8 cellular contexts compared by ENCODE assay signal in the genomic region with DNA sequence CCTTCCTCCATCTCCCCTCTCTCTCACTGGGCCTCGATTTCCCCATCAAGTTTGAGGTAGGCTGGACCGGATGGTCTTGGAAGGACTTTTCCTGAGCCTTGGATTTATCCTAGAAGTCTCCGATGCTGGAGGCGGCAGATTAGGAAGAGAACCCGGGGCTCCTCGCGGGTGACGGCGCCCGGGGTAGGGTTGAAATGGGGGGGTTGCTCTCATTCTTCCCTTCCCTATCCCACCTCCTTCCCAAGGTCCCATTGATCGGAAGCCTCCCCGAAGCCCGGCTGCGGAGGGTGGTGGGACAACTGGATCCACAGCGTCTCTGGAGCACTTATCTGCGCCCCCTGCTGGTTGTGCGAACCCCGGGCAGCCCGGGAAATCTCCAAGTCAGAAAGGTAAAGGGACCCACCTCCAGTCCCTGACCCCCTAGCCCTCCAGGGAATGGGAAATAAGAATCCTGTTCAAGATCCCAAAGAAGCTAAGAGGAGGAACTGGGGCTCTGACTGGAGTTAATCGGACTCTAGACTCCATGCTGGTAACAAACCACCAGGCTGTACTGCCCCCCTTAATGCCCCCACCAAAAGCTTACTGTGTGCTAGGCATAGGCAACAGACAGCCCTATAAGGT. TPM values are rescaled to one million over a fixed set of nuclear protein-coding genes. Genes with fewer than 3 reads are reported as not detected.
DNase-seq lines count a peak whose midpoint lies in the region; ATAC-seq and TF ChIP-seq lines count a peak whose summit lies in the region.

No MANE protein-coding gene starts in this region.

- POLR2A ChIA-PET in WTC11 (lab: Charles Lee), result interaction anchor here (0.8 to 3.3 kb wide), 9 partner anchors 12 to 78 kb away, joined by 3 to 39 read pairs (median 12); a partner anchor contains a TSS

- DNase-seq in NCI-H1417 (lab: John Stamatoyannopoulos, UW) (peak; percentile 64 to 74 (median 67)), NCI-H1417 treated with DMSO at 0.1 percent for 48 hours (lab: John Stamatoyannopoulos, UW) (no peak), NCI-H2029 treated with DMSO at 0.1 percent for 48 hours (lab: John Stamatoyannopoulos, UW) (peak; percentile 11), WTC11 (ENCODE audit: low spot score) (peak; percentile 90), cerebellum (ENCODE audit: low spot score) (peak; percentile 63), kidney tubule cell (ENCODE audit: low spot score) (peak; percentile 74)
- DNase-seq in stimulated activated CD4-positive, alpha-beta T cell treated with anti-CD3 and anti-CD28 coated beads, Interleukin-15, amount 100 ng/mL, for 48 hours (ENCODE audit: low read depth in 2 of 2), result peak; percentile 66 to 75

- CTCF ChIA-PET in WTC11 (lab: Charles Lee), result interaction anchor here (0.6 to 5.4 kb wide), 38 partner anchors 8 to 654 kb away, joined by 3 to 86 read pairs (median 6); a partner anchor contains a TSS

- peaks cover 3% of the 10 kb centered on the region; the same call in 1 of the 2 replicates for H3K27me3 Mint-ChIP-seq in WTC11 (ENCODE audit: low read depth)

- ATAC-seq in WTC11 (no peak), HG03442 (IDR thresholded peaks at IDR 0.05; ENCODE audit: unreplicated experiment) (no peak)

- peaks cover 6% of the 10 kb centered on the region; the same call in 1 of the 2 replicates for H3K4me1 Mint-ChIP-seq in WTC11

- peak overlapping the region; percentile 91 for H3K27ac Mint-ChIP-seq in WTC11

- peaks cover 40% of the 10 kb centered on the region for H3K36me3 Mint-ChIP-seq in WTC11

- no peaks in the 10 kb centered on the region for H3K9me3 Mint-ChIP-seq in WTC11

- TF ChIP-seq CTCF in WTC11 (IDR thresholded peaks at IDR 0.05), result peak; percentile 88

- peak overlapping the region; percentile 96 for H3K4me3 Mint-ChIP-seq in WTC11

TF ChIP-seq in WTC11, 78 proteins besides CTCF, POLR2A, EP300 and RAD21:
- no peak for TF ChIP-seq FOXK1 (CRISPR knock-in tag; IDR thresholded peaks at IDR 0.05)
- TF ChIP-seq, protein P1, sequence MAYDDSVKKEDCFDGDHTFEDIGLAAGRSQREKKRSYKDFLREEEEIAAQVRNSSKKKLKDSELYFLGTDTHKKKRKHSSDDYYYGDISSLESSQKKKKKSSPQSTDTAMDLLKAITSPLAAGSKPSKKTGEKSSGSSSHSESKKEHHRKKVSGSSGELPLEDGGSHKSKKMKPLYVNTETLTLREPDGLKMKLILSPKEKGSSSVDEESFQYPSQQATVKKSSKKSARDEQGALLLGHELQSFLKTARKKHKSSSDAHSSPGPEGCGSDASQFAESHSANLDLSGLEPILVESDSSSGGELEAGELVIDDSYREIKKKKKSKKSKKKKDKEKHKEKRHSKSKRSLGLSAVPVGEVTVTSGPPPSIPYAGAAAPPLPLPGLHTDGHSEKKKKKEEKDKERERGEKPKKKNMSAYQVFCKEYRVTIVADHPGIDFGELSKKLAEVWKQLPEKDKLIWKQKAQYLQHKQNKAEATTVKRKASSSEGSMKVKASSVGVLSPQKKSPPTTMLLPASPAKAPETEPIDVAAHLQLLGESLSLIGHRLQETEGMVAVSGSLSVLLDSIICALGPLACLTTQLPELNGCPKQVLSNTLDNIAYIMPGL (CRISPR knock-in tag; IDR thresholded peaks at IDR 0.05), result peak; percentile 20; the same call in 1 of the 2 replicates
- TF ChIP-seq, protein P2, sequence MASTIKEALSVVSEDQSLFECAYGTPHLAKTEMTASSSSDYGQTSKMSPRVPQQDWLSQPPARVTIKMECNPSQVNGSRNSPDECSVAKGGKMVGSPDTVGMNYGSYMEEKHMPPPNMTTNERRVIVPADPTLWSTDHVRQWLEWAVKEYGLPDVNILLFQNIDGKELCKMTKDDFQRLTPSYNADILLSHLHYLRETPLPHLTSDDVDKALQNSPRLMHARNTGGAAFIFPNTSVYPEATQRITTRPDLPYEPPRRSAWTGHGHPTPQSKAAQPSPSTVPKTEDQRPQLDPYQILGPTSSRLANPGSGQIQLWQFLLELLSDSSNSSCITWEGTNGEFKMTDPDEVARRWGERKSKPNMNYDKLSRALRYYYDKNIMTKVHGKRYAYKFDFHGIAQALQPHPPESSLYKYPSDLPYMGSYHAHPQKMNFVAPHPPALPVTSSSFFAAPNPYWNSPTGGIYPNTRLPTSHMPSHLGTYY (CRISPR knock-in tag; IDR thresholded peaks at IDR 0.05), result no peak

RNA-seq across cellular contexts. Expression of a gene that starts 0.8 kb away (rescaled TPM):
- total RNA-seq in WTC11 (2021) (23.8 to 33.3 TPM (median 27.5 TPM) in 3 replicates), cerebellum (2.4 TPM)

RNA-seq across cellular contexts. Expression of a gene that starts 1.5 kb away (rescaled TPM):
- total RNA-seq in WTC11 (2021) (739 to 792 TPM (median 784 TPM) in 3 replicates), cerebellum (86.0 TPM)

RNA-seq across cellular contexts. Expression of a gene that starts 25.3 kb away (rescaled TPM):
- 1.6 to 1.8 TPM (median 1.7 TPM) in 3 replicates for total RNA-seq in WTC11 (2021)
- not detected for total RNA-seq in cerebellum

RNA-seq across cellular contexts. Expression of a gene that starts 37.4 kb away (rescaled TPM):
- total RNA-seq in WTC11 (2021) (40.1 to 46.3 TPM (median 43.3 TPM) in 3 replicates), cerebellum (3.6 TPM)

RNA-seq across cellular contexts. Expression of a gene that starts 40.0 kb away (rescaled TPM):
- total RNA-seq in WTC11 (2021) (0.11 to 0.23 TPM in 2 of 3 replicates, not detected in the other), cerebellum (not detected)
